Comparison of ENCODE assay signal across 10 cellular contexts in the genomic region with DNA sequence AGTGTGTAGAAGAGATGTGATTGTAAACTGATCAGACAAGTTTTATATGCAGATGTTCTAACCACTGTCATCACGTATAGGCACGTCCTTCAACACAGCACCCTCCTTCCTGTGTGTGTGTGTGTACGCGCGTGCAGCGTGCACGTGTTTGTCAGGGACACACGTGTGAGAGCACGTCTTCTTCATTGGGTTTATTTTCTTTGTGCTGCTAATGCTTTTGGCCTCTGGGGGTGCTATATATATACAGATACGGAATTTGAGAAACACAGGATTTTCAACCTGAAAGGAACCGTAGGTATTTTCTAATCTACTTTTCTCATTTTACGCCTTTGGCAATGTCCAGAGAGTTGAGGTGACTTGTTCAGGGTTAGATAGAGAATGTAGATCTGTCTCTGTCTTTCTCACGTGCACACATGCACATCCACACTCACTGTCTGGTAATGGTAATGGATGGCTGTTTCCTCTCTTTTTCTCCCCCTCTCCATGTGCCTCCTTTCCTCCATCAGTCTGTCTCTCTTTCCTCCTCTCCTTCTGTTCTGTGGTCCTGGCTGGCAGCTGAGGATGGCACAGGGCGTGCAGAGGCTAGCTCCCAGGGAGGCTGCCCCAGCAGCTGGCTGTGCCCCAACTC. TPM values are rescaled to one million over a fixed set of nuclear protein-coding genes. Genes with fewer than 3 reads are reported as not detected.
DNase-seq lines count a peak whose midpoint lies in the region; ATAC-seq and TF ChIP-seq lines count a peak whose summit lies in the region.
"Had no signal": no experiment of that assay in that cellular context is flagged by ENCODE, and none has a peak within 500 bp of the region (broad histone marks: within the 10 kb centered on the region; RNA-seq: fewer than 3 reads in every experiment).

No MANE protein-coding gene starts in this region.

- POLR2A ChIA-PET in AG04450 (lab: Yijun Ruan, JAX), result no interaction called here
- POLR2A ChIA-PET in activated CD8-positive, alpha-beta T cell treated with anti-CD3 and anti-CD28 coated beads, Interleukin-2, amount 10 ng/mL, durations not matched to agents 7 days and 5 days (lab: Charles Lee), result no interaction called here

- H3K4me3 Mint-ChIP-seq in activated CD8-positive, alpha-beta T cell treated with anti-CD3 and anti-CD28 coated beads, Interleukin-2, amount 10 ng/mL, durations not matched to agents 7 days and 5 days, result no peak overlapping the region
- H3K4me3 Mint-ChIP-seq: activated naive CD8-positive, alpha-beta T cell treated with anti-CD3 and anti-CD28 coated beads, Interleukin-2, amount 10 ng/mL, durations not matched to agents 7 days and 5 days had no signal

- no peaks in the 10 kb centered on the region for H3K27me3 Mint-ChIP-seq in activated CD8-positive, alpha-beta T cell treated with anti-CD3 and anti-CD28 coated beads, Interleukin-2, amount 10 ng/mL, durations not matched to agents 7 days and 5 days (ENCODE audit: low read depth)
- H3K27me3 Mint-ChIP-seq: activated naive CD8-positive, alpha-beta T cell treated with anti-CD3 and anti-CD28 coated beads, Interleukin-2, amount 10 ng/mL, durations not matched to agents 7 days and 5 days had no signal

- H3K9me3 Mint-ChIP-seq in activated CD8-positive, alpha-beta T cell treated with anti-CD3 and anti-CD28 coated beads, Interleukin-2, amount 10 ng/mL, durations not matched to agents 7 days and 5 days (ENCODE audit: insufficient read depth), result no peaks in the 10 kb centered on the region
- H3K9me3 Mint-ChIP-seq: activated naive CD8-positive, alpha-beta T cell treated with anti-CD3 and anti-CD28 coated beads, Interleukin-2, amount 10 ng/mL, durations not matched to agents 7 days and 5 days had no signal

- H3K9me3 ChIP-seq in AG04450 (ENCODE audit: control insufficient read depth, insufficient read depth, low read length), result no peaks in the 10 kb centered on the region
- H3K9me3 ChIP-seq in lung (ENCODE audit: control insufficient read depth in 2 of 2, insufficient read depth in 1 of 2, low read length in 1 of 2), result no peaks in the 10 kb centered on the region

- H3K27me3 ChIP-seq in AG04450 (ENCODE audit: control insufficient read depth, insufficient read depth, low read length) (no peaks in the 10 kb centered on the region), lung (ENCODE audit: control insufficient read depth, insufficient read depth) (no peaks in the 10 kb centered on the region)

- no peaks in the 10 kb centered on the region for H3K4me1 ChIP-seq in lung (ENCODE audit: control insufficient read depth in 2 of 2, insufficient read depth in 2 of 2, low read length in 2 of 2)

- TF ChIP-seq CTCF in AG04450 (IDR thresholded peaks at IDR 0.05; ENCODE audit: low read depth, low read length) (peak; percentile 44), lung (IDR thresholded peaks at IDR 0.05; ENCODE audit: control extremely low read depth, extremely low read depth) (peak; percentile 4)

- CTCF ChIA-PET in AG04450 (lab: Charles Lee), result no interaction called here
- CTCF ChIA-PET in activated CD8-positive, alpha-beta T cell treated with anti-CD3 and anti-CD28 coated beads, Interleukin-2, amount 10 ng/mL, durations not matched to agents 7 days and 5 days (lab: Charles Lee), result no interaction called here

- H3K4me3 ChIP-seq in AG04450 (ENCODE audit: low read depth, low read length) (no peak overlapping the region), lung (no peak overlapping the region)
- H3K4me3 ChIP-seq: skin epidermis had no signal

- H3K36me3 ChIP-seq in lung (ENCODE audit: control insufficient read depth in 2 of 2, insufficient read depth in 2 of 2, low read length in 2 of 2), result no peaks in the 10 kb centered on the region

- peak; percentile 90 for ATAC-seq in GM18502 (IDR thresholded peaks at IDR 0.05; ENCODE audit: poor library complexity, unreplicated experiment)
- peak; percentile 39 for ATAC-seq in activated CD8-positive, alpha-beta T cell treated with anti-CD3 and anti-CD28 coated beads, Interleukin-2, amount 10 ng/mL, durations not matched to agents 7 days and 5 days
- no peak for ATAC-seq in lung (ENCODE audit: insufficient read depth, low FRiP score)
- no peak for ATAC-seq in GM21515 (IDR thresholded peaks at IDR 0.05; ENCODE audit: unreplicated experiment)

- no peak overlapping the region for H3K27ac Mint-ChIP-seq in activated CD8-positive, alpha-beta T cell treated with anti-CD3 and anti-CD28 coated beads, Interleukin-2, amount 10 ng/mL, durations not matched to agents 7 days and 5 days
- H3K27ac Mint-ChIP-seq: activated naive CD8-positive, alpha-beta T cell treated with anti-CD3 and anti-CD28 coated beads, Interleukin-2, amount 10 ng/mL, durations not matched to agents 7 days and 5 days had no signal

- H3K4me1 Mint-ChIP-seq in activated CD8-positive, alpha-beta T cell treated with anti-CD3 and anti-CD28 coated beads, Interleukin-2, amount 10 ng/mL, durations not matched to agents 7 days and 5 days (ENCODE audit: low read depth), result no peaks in the 10 kb centered on the region
- H3K4me1 Mint-ChIP-seq: activated naive CD8-positive, alpha-beta T cell treated with anti-CD3 and anti-CD28 coated beads, Interleukin-2, amount 10 ng/mL, durations not matched to agents 7 days and 5 days had no signal

- H3K36me3 Mint-ChIP-seq in activated CD8-positive, alpha-beta T cell treated with anti-CD3 and anti-CD28 coated beads, Interleukin-2, amount 10 ng/mL, durations not matched to agents 7 days and 5 days (ENCODE audit: low read depth), result no peaks in the 10 kb centered on the region
- H3K36me3 Mint-ChIP-seq: activated naive CD8-positive, alpha-beta T cell treated with anti-CD3 and anti-CD28 coated beads, Interleukin-2, amount 10 ng/mL, durations not matched to agents 7 days and 5 days had no signal

- no peak for DNase-seq in AG04450 (ENCODE audit: low read depth, low spot score)
- peak; percentile 74 for DNase-seq in HT1080 (ENCODE audit: low read depth)
- DNase-seq in activated CD8-positive, alpha-beta T cell treated with anti-CD3 and anti-CD28 coated beads, Interleukin-2, amount 10 ng/mL, durations not matched to agents 7 days and 5 days, result peak; percentile 21
- DNase-seq in lung (ENCODE audit: low spot score), result no peak
- DNase-seq in NCI-H446 (lab: John Stamatoyannopoulos, UW), result no peak
- DNase-seq in activated T-cell treated with anti-CD3 and anti-CD28 coated beads, Interleukin-2, amount 50 U/mL, for 48 hours, result no peak
- DNase-seq: activated naive CD8-positive, alpha-beta T cell treated with anti-CD3 and anti-CD28 coated beads, Interleukin-2, amount 10 ng/mL, durations not matched to agents 7 days and 5 days had no signal

- H3K27ac ChIP-seq in AG04450 (ENCODE audit: low read depth, low read length) (no peak overlapping the region), lung (ENCODE audit: low read depth in 1 of 2, low read length in 1 of 2) (no peak overlapping the region)

- 15 to 16% methylated on average over 14 of the region's 14 CpGs for WGBS in lung, 2 donors

RNA-seq across cellular contexts. Expression of gene CELF4, which starts 13.4 kb away (rescaled TPM):
- not detected in 2 replicates for polyA plus RNA-seq in AG04450 (2011; rRNA removed)
- polyA minus RNA-seq in AG04450 (2011; rRNA and poly(A)+ RNA removed), result not detected in 2 replicates
- total RNA-seq in HT1080 (2014; rRNA removed; shearing (Covaris generic)), result not detected in 2 replicates
- polyA plus RNA-seq in HT1080 (2015; cell fraction: cytosol; rRNA removed), result not detected in 2 replicates
- not detected in 2 replicates for polyA plus RNA-seq in HT1080 (2015; cell fraction: nucleus; rRNA removed)
- not detected for total RNA-seq in activated CD8-positive, alpha-beta T cell treated with anti-CD3 and anti-CD28 coated beads, Interleukin-2, amount 10 ng/mL, durations not matched to agents 7 days and 5 days
- 1 to 10 TPM; 2.2 to 3.0 TPM for total RNA-seq in lung
- under 1 TPM; 0.24 to 0.37 TPM for polyA plus RNA-seq in lung
- total RNA-seq: activated naive CD8-positive, alpha-beta T cell treated with anti-CD3 and anti-CD28 coated beads, Interleukin-2, amount 10 ng/mL, durations not matched to agents 7 days and 5 days had no signal

Comparison
In these comparisons a context has a peak if more than half of its experiments do, and no peak if none do; other contexts are left out.
1. DNase-seq: peak in HT1080 (single experiment) and activated CD8-positive, alpha-beta T cell treated with anti-CD3 and anti-CD28 coated beads, Interleukin-2, amount 10 ng/mL, durations not matched to agents 7 days and 5 days (single experiment); none in AG04450 (single experiment), lung (single experiment), NCI-H446 (0 of 2) and activated T-cell treated with anti-CD3 and anti-CD28 coated beads, Interleukin-2, amount 50 U/mL, for 48 hours (0 of 2).
2. ATAC-seq: peak in GM18502 (single experiment) and activated CD8-positive, alpha-beta T cell treated with anti-CD3 and anti-CD28 coated beads, Interleukin-2, amount 10 ng/mL, durations not matched to agents 7 days and 5 days (single experiment); none in lung (single experiment) and GM21515 (single experiment).